Comparison of ENCODE assay signal across 23 cellular contexts in genomic region chr21:30714436-30714835, GRCh38.
"Had no signal": no experiment of that assay in that cellular context is flagged by ENCODE, and none has a peak within 500 bp of the region (broad histone marks: within the 10 kb centered on the region; RNA-seq: fewer than 3 reads in every experiment).

No MANE protein-coding gene starts in this region.

- ATAC-seq: activated CD4-positive, alpha-beta T cell treated with anti-CD3 and anti-CD28 coated beads for 36 hours; heart right ventricle; left lobe of liver; lower lobe of right lung; naive thymus-derived CD8-positive, alpha-beta T cell; stimulated activated naive B cell treated with anti-CD40 and anti-IgM and Interleukin-4, amounts not matched to agents 10 μg/mL and 1 μg/mL and 100 μg/mL, for 72 hours had no signal

- H3K4me3 ChIP-seq: adrenal gland, ascending aorta, esophagus muscularis mucosa, heart right ventricle, lower lobe of right lung, transverse colon, uterus had no signal

- FAIRE-seq: colon, endothelial cell of umbilical vein, TTC549 had no signal

- DNase-seq: activated CD4-positive, alpha-beta T cell treated with anti-CD3 and anti-CD28 coated beads for 36 hours; activated CD4-positive, alpha-beta T cell treated with anti-CD3 and anti-CD28 coated beads, Interleukin-2, amount 50 U/mL, for 4 hours; activated CD8-positive, alpha-beta memory T cell treated with anti-CD3 and anti-CD28 coated beads for 24 hours; activated CD8-positive, alpha-beta memory T cell treated with anti-CD3 and anti-CD28 coated beads, Interleukin-2, amount 50 U/mL, for 4 hours; activated naive CD4-positive, alpha-beta T cell; activated T-cell treated with anti-CD3 and anti-CD28 coated beads, Interleukin-2, amount 50 U/mL, for 24 hours; adrenal gland; effector memory CD4-positive, alpha-beta T cell; heart right ventricle; lower lobe of right lung; naive thymus-derived CD8-positive, alpha-beta T cell; retina; stimulated activated CD4-positive, alpha-beta T cell treated with anti-CD3 and anti-CD28 coated beads, Interleukin-2, amount 100 ng/mL, for 48 hours; stimulated activated CD8-positive, alpha-beta memory T cell treated with anti-CD3 and anti-CD28 coated beads, Interleukin-4, amount 100 ng/mL, for 48 hours; stimulated activated naive B cell treated with anti-CD40 and anti-IgM and Interleukin-4, amounts not matched to agents 10 μg/mL and 1 μg/mL and 100 μg/mL, for 72 hours; transverse colon; uterus had no signal
